In the genomic region with DNA sequence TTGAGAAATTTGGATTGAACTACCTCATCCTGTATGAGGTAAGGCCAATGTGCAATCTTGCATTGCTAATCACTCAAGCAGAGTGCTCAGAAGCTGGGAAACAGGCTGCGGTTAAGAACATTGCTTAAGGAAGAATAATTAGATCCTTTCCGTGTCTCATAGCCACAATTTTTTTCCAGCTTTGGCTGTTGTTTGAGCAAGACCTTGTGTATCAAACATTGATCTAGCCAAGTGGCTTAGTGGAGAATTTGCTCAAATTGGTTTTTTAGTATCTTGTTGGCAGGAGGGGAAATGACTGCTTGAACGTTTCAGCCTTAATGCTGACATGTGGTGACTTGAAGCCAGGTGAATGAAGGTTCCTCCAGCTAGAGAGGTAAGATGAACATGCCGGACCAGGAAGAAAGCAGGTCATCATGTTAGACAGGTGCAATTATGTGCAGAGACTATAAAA, we compare ENCODE assay signal across 9 cellular contexts.
DNase-seq lines count a peak whose midpoint lies in the region; ATAC-seq and TF ChIP-seq lines count a peak whose summit lies in the region.
"Had no signal": no experiment of that assay in that cellular context is flagged by ENCODE, and none has a peak within 500 bp of the region (broad histone marks: within the 10 kb centered on the region; RNA-seq: fewer than 3 reads in every experiment).

No MANE protein-coding gene starts in this region.

- ATAC-seq in GM21723 (IDR thresholded peaks at IDR 0.05; ENCODE audit: unreplicated experiment) (no peak), GM19023 (IDR thresholded peaks at IDR 0.05; ENCODE audit: unreplicated experiment) (no peak)

- peaks cover 9% of the 10 kb centered on the region for H3F3A ChIP-seq in smooth muscle cell (ENCODE audit: low read depth)

- no peak overlapping the region for H3K4me3 ChIP-seq in smooth muscle cell
- H3K4me3 ChIP-seq: HAP-1 had no signal

- no peak overlapping the region for H2AFZ ChIP-seq in smooth muscle cell (ENCODE audit: low read depth)

- no peaks in the 10 kb centered on the region for H3K9me3 ChIP-seq in smooth muscle cell (replicated peaks; ENCODE audit: low read depth)
- H3K9me3 ChIP-seq: HAP-1 had no signal

- peak overlapping the region; percentile 17 for H3K9ac ChIP-seq in smooth muscle cell (ENCODE audit: low read depth)

- peak overlapping the region; percentile 28 for H3K4me2 ChIP-seq in smooth muscle cell

- H3K4me1 ChIP-seq in smooth muscle cell (ENCODE audit: low read depth): peaks cover 21% of the 10 kb centered on the region
- H3K4me1 ChIP-seq: HAP-1 had no signal

- H3K27me3 ChIP-seq in smooth muscle cell (ENCODE audit: low read depth): no peaks in the 10 kb centered on the region

- H3K27ac ChIP-seq in smooth muscle cell (ENCODE audit: low read depth): peak overlapping the region; percentile 86

- no peaks in the 10 kb centered on the region for H3K36me3 ChIP-seq in smooth muscle cell (ENCODE audit: low read depth)
- H3K36me3 ChIP-seq: HAP-1 had no signal

- DNase-seq in GOT3 (lab: John Stamatoyannopoulos, UW) (peak; percentile 15), SKM-1 (lab: John Stamatoyannopoulos, UW; ENCODE audit: unreplicated experiment) (peak; percentile 88), glomerular visceral epithelial cell (ENCODE audit: extremely low spot score) (peak; percentile 95), smooth muscle cell (lab: John Stamatoyannopoulos, UW; ENCODE audit: unreplicated experiment) (no peak), NCI-H1417 treated with DMSO at 0.1 percent for 48 hours (lab: John Stamatoyannopoulos, UW) (no peak), GM20000 (ENCODE audit: low spot score) (no peak)

- no peaks in the 10 kb centered on the region for H4K20me1 ChIP-seq in smooth muscle cell (ENCODE audit: low read depth)

- no peak for TF ChIP-seq CTCF in smooth muscle cell (IDR thresholded peaks at IDR 0.05; ENCODE audit: borderline replicate concordance, insufficient read depth, poor library complexity, severe bottlenecking)
- no peak for TF ChIP-seq CTCF in GM20000 (IDR thresholded peaks at IDR 0.05; ENCODE audit: extremely low read depth, missing control alignments)

- WGBS in smooth muscle cell (ENCODE audit: low lambda C conversion rate): 32% methylated on average over 4 of the region's 4 CpGs

- H3K79me2 ChIP-seq in smooth muscle cell (ENCODE audit: low read depth): no peaks in the 10 kb centered on the region

Comparison
In these comparisons a context has a peak if more than half of its experiments do, and no peak if none do; other contexts are left out.
1. DNase-seq: peak in GOT3 (single experiment), SKM-1 (single experiment) and glomerular visceral epithelial cell (single experiment); none in smooth muscle cell (single experiment), NCI-H1417 treated with DMSO at 0.1 percent for 48 hours (single experiment) and GM20000 (single experiment).